Comparison of ENCODE assay signal across 22 cellular contexts in genomic region chr7:100464791-100465190, GRCh38. TPM values are rescaled to one million over a fixed set of nuclear protein-coding genes. Genes with fewer than 3 reads are reported as not detected.
"Had no signal": no experiment of that assay in that cellular context is flagged by ENCODE, and none has a peak within 500 bp of the region (broad histone marks: within the 10 kb centered on the region; RNA-seq: fewer than 3 reads in every experiment).

No MANE protein-coding gene starts in this region.

- H3K4me1 Mint-ChIP-seq: endodermal cell had no signal

- H3K36me3 Mint-ChIP-seq: activated naive CD4-positive, alpha-beta T cell treated with anti-CD3 and anti-CD28 coated beads, Interleukin-2, amount 50 U/mL, for 24 hours; neural progenitor cell had no signal

- H3K9me3 ChIP-seq: right atrium auricular region, suprapubic skin had no signal

- H3K4me3 Mint-ChIP-seq: activated CD4-positive, alpha-beta T cell treated with anti-CD3 and anti-CD28 coated beads, Interleukin-2, amount 10 ng/mL, durations not matched to agents 24 days and 14 days; activated naive CD4-positive, alpha-beta T cell treated with anti-CD3 and anti-CD28 coated beads, Interleukin-2, amount 50 U/mL, for 24 hours; endodermal cell; naive thymus-derived CD4-positive, alpha-beta T cell; neural progenitor cell; type B pancreatic cell had no signal

- H3K27ac Mint-ChIP-seq: activated naive CD4-positive, alpha-beta T cell treated with anti-CD3 and anti-CD28 coated beads, Interleukin-2, amount 50 U/mL, for 24 hours; endodermal cell; neural progenitor cell; progenitor cell of endocrine pancreas; type B pancreatic cell had no signal

- ATAC-seq: left cardiac atrium; naive thymus-derived CD4-positive, alpha-beta T cell had no signal

- H3K27me3 ChIP-seq: neural progenitor cell, right atrium auricular region, suprapubic skin had no signal

- H3K27me3 Mint-ChIP-seq: activated CD4-positive, alpha-beta T cell treated with anti-CD3 and anti-CD28 coated beads, Interleukin-2, amount 10 ng/mL, durations not matched to agents 24 days and 14 days; activated naive CD4-positive, alpha-beta T cell treated with anti-CD3 and anti-CD28 coated beads, Interleukin-2, amount 50 U/mL, for 24 hours; naive thymus-derived CD4-positive, alpha-beta T cell; progenitor cell of endocrine pancreas; type B pancreatic cell had no signal

- H3K36me3 ChIP-seq: neural progenitor cell had no signal

- H3K9me3 Mint-ChIP-seq: activated CD4-positive, alpha-beta T cell treated with anti-CD3 and anti-CD28 coated beads, Interleukin-2, amount 10 ng/mL, durations not matched to agents 24 days and 14 days; activated naive CD4-positive, alpha-beta T cell treated with anti-CD3 and anti-CD28 coated beads, Interleukin-2, amount 50 U/mL, for 24 hours; endodermal cell; naive thymus-derived CD4-positive, alpha-beta T cell; neural progenitor cell; type B pancreatic cell had no signal

- H3K4me3 ChIP-seq: neural progenitor cell, right atrium auricular region, suprapubic skin had no signal

- DNase-seq: activated CD4-positive, alpha-beta T cell treated with anti-CD3 and anti-CD28 coated beads, Interleukin-2, amount 10 ng/mL, durations not matched to agents 24 days and 14 days; activated CD4-positive, CD25-positive, alpha-beta regulatory T cell; activated CD8-positive, alpha-beta memory T cell treated with anti-CD3 and anti-CD28 coated beads, Interleukin-2, amount 50 U/mL, for 4 hours; activated effector memory CD4-positive, alpha-beta T cell treated with anti-CD3 and anti-CD28 coated beads, Interleukin-2, amount 50 U/mL, for 16 hours; activated T-cell treated with anti-CD3 and anti-CD28 coated beads, Interleukin-2, amount 50 U/mL, for 48 hours; hippocampal formation; left cardiac atrium; mesendoderm; naive thymus-derived CD4-positive, alpha-beta T cell; stimulated activated CD4-positive, alpha-beta T cell treated with anti-CD3 and anti-CD28 coated beads, Interleukin-12 subunit alpha, Interleukin-12 subunit beta, amount 100 ng/mL, for 4 hours; stimulated activated CD4-positive, alpha-beta T cell treated with anti-CD3 and anti-CD28 coated beads, Interleukin-1b, Interleukin-23, amount 100 ng/mL, for 48 hours; stimulated activated CD8-positive, alpha-beta memory T cell treated with anti-CD3 and anti-CD28 coated beads, Interleukin-4, amount 100 ng/mL, for 48 hours; stimulated activated naive CD4-positive, alpha-beta T cell treated with Interleukin-2 at 50 U/mL for 16 hours; SW 1271 had no signal

- H3K27ac ChIP-seq: epithelial cell of prostate, neural progenitor cell, right atrium auricular region, suprapubic skin had no signal

RNA-seq across cellular contexts. Expression of gene SPACDR, which starts 0.7 kb away (rescaled TPM):
- total RNA-seq: right atrium auricular region had no signal

RNA-seq across cellular contexts. Expression of gene NYAP1, which starts 18.9 kb away (rescaled TPM):
- polyA plus RNA-seq: naive thymus-derived CD4-positive, alpha-beta T cell had no signal
